19 cellular contexts compared by ENCODE assay signal in the genomic region with DNA sequence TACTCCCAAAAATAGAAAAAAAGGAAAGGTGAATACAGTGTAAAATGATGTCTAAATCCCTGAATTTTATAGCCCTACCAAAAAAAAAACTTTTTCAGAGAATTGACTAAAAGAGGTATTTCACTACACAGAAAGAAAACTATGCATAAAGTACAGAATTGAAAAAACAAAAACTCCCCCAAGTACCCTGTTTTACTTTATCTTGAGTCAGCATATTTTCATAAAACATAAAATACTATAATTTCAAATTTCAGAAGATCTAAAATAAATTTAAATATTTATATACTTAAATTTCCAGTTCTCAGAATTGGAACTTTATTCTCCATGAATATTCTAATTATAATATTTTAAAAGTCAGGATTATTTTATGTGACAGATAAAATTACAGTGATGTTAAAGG. TPM values are rescaled to one million over a fixed set of nuclear protein-coding genes. Genes with fewer than 3 reads are reported as not detected.
DNase-seq lines count a peak whose midpoint lies in the region; ATAC-seq, FAIRE-seq and TF ChIP-seq lines count a peak whose summit lies in the region.
"Had no signal": no experiment of that assay in that cellular context is flagged by ENCODE, and none has a peak within 500 bp of the region (broad histone marks: within the 10 kb centered on the region; RNA-seq: fewer than 3 reads in every experiment).

No MANE protein-coding gene starts in this region.

- H3K56ac ChIP-seq in IMR-90 (ENCODE audit: extremely low read depth, insufficient read depth, low read length) = no peak overlapping the region

- dilution Hi-C loops in IMR-90 (cut with HindIII; ENCODE audit: low sequenced_read_pairs, unreplicated experiment) = no loop called here

- no peak overlapping the region for H2BK20ac ChIP-seq in IMR-90 (ENCODE audit: low read depth, low read length)

- BruUV-seq in IMR-90 (replicated peaks; lab: Mats Ljungman, UMichigan) (no TSS peak), K562 (replicated peaks; lab: Mats Ljungman, UMichigan) (no TSS peak)

- H4K8ac ChIP-seq in IMR-90 (ENCODE audit: low read depth in 2 of 2, low read length in 2 of 2) = no peak overlapping the region

- H2AK9ac ChIP-seq in IMR-90 (replicated peaks; ENCODE audit: low read depth, low read length, poor library complexity) = no peak overlapping the region

- H4K20me1 ChIP-seq in IMR-90 (ENCODE audit: insufficient read depth, low read length) (peaks cover 75% of the 10 kb centered on the region), K562 (replicated peaks; ENCODE audit: control insufficient read depth, insufficient read depth, low read length) (no peaks in the 10 kb centered on the region; the same call in 1 of the 2 replicates)

- no peak overlapping the region for H3K27ac ChIP-seq in A549
- no peak overlapping the region for H3K27ac ChIP-seq in IMR-90 (ENCODE audit: insufficient read depth, low read length)
- no peak overlapping the region for H3K27ac ChIP-seq in K562 (ENCODE audit: extremely low read depth, low read depth, low read length)
- H3K27ac ChIP-seq in kidney (ENCODE audit: low read depth in 2 of 2, low read length in 2 of 2) = no peak overlapping the region
- H3K27ac ChIP-seq: C4-2B, HL-60 had no signal

- no peaks in the 10 kb centered on the region for H3K27me3 ChIP-seq in IMR-90 (ENCODE audit: control insufficient read depth, insufficient read depth, low read length)
- H3K27me3 ChIP-seq in K562 (ENCODE audit: control insufficient read depth in 2 of 2, insufficient read depth in 2 of 2, low read length in 2 of 2) = no peaks in the 10 kb centered on the region

- peaks cover 100% of the 10 kb centered on the region for H3K79me2 ChIP-seq in K562 (ENCODE audit: control insufficient read depth, insufficient read depth, low read length)

- H2AK5ac ChIP-seq in IMR-90 (ENCODE audit: low read depth, low read length) = no peak overlapping the region

- no peak for TF ChIP-seq POLR2A in A549 (IDR thresholded peaks at IDR 0.05; ENCODE audit: low read length)
- TF ChIP-seq POLR2A in IMR-90 (IDR thresholded peaks at IDR 0.05; ENCODE audit: low read depth, low read length) = no peak
- no peak for TF ChIP-seq POLR2A in K562 (conservative IDR thresholded peaks at IDR 0.05)

- no peak overlapping the region for H3K18ac ChIP-seq in IMR-90 (ENCODE audit: low read depth, low read length)

- CTCF ChIA-PET in A549 (lab: Yijun Ruan, JAX) (no interaction called here), IMR-90 (lab: Yijun Ruan, JAX) (no interaction called here), K562 (lab: Yijun Ruan, JAX; ENCODE audit: low intra/inter-chr PET ratio) (no interaction called here)

- H4K91ac ChIP-seq in IMR-90 (ENCODE audit: insufficient read depth, low read depth, low read length) = no peak overlapping the region

- ATAC-seq in A549 (no peak), IMR-90 (ENCODE audit: low read depth) (no peak), K562 (no peak)
- ATAC-seq: GM12878, HCT116 had no signal

- peaks cover 0 to 29% of the 10 kb centered on the region in 2 experiments; a peak in 2 of 4 replicates for H3K79me1 ChIP-seq in IMR-90 (ENCODE audit: low read depth in 1 of 2, low read length in 2 of 2)

- FAIRE-seq in A549 (lab: Jason Lieb, UNC) (no peak), K562 (lab: Jason Lieb, UNC) (no peak), kidney (lab: Jason Lieb, UNC) (peak; percentile 56)
- FAIRE-seq: GM12878 had no signal

- no peak overlapping the region for H3K4me3 ChIP-seq in A549
- no peak overlapping the region for H3K4me3 ChIP-seq in IMR-90 (ENCODE audit: insufficient read depth, low read depth, low read length)
- H3K4me3 ChIP-seq in K562 = no peak overlapping the region
- H3K4me3 ChIP-seq in kidney (ENCODE audit: low read length in 2 of 2) = no peak overlapping the region
- H3K4me3 ChIP-seq: GM12878 had no signal

- no peak overlapping the region for H3K14ac ChIP-seq in IMR-90 (replicated peaks; ENCODE audit: low read depth, low read length)

- no peak overlapping the region for H2BK120ac ChIP-seq in IMR-90 (ENCODE audit: low read depth, low read length)

- no peak overlapping the region for H2BK15ac ChIP-seq in IMR-90 (ENCODE audit: low read depth, low read length)

- H3K9me3 ChIP-seq in A549 (no peaks in the 10 kb centered on the region), IMR-90 (ENCODE audit: control insufficient read depth, insufficient read depth, low read length) (no peaks in the 10 kb centered on the region), K562 (replicated peaks; ENCODE audit: control insufficient read depth, insufficient read depth, low read depth, low read length) (no peaks in the 10 kb centered on the region), kidney (ENCODE audit: control insufficient read depth in 1 of 2, low read length in 2 of 2) (no peaks in the 10 kb centered on the region)

- H3K4me1 ChIP-seq in A549 (peaks cover 60% of the 10 kb centered on the region), IMR-90 (ENCODE audit: control insufficient read depth, insufficient read depth, low read length) (peaks cover 11% of the 10 kb centered on the region), K562 (replicated peaks in 1 of 2; ENCODE audit: control insufficient read depth in 2 of 2, insufficient read depth in 2 of 2, low read length in 2 of 2) (peaks cover 8 to 15% of the 10 kb centered on the region in 2 experiments), kidney (ENCODE audit: control insufficient read depth in 1 of 2, insufficient read depth in 1 of 2, low read depth in 1 of 2, low read length in 2 of 2) (peaks cover 0 to 10% of the 10 kb centered on the region in 2 donors)

- in situ Hi-C loops in IMR-90 (cut with MboI; ENCODE audit: low sequenced_read_pairs) (no loop called here), K562 (cut with MboI) (no loop called here)

- H3K36me3 ChIP-seq in IMR-90 (ENCODE audit: control insufficient read depth, insufficient read depth, low read length) = no peaks in the 10 kb centered on the region
- peaks cover 17% of the 10 kb centered on the region; the same call in 1 of the 3 replicates for H3K36me3 ChIP-seq in K562 (ENCODE audit: control insufficient read depth, insufficient read depth, low read length)
- no peaks in the 10 kb centered on the region for H3K36me3 ChIP-seq in kidney (ENCODE audit: control insufficient read depth in 1 of 2, insufficient read depth in 2 of 2, low read length in 2 of 2)

- H3K23ac ChIP-seq in IMR-90 (ENCODE audit: low read depth, low read length) = no peak overlapping the region

- TF ChIP-seq RAD21 in A549 (conservative IDR thresholded peaks at IDR 0.05 in 1 of 2, IDR thresholded peaks at IDR 0.05 in 1 of 2) = no peak
- TF ChIP-seq RAD21 in IMR-90 (IDR thresholded peaks at IDR 0.05; ENCODE audit: low read length) = no peak
- TF ChIP-seq RAD21 in K562 (CRISPR knock-in tag; conservative IDR thresholded peaks at IDR 0.05 in 1 of 2, IDR thresholded peaks at IDR 0.05 in 1 of 2) = no peak

- H3K4me2 ChIP-seq in A549 (no peak overlapping the region), IMR-90 (ENCODE audit: low read depth, low read length) (no peak overlapping the region), K562 (ENCODE audit: insufficient read depth, low read length) (no peak overlapping the region)

- POLR2A ChIA-PET in A549 (lab: Yijun Ruan, JAX) (no interaction called here), IMR-90 (lab: Charles Lee; ENCODE audit: unreplicated experiment) (no interaction called here), K562 (lab: Yijun Ruan, JAX) (no interaction called here)

- intact Hi-C loops in IMR-90 (cut with micrococcal nuclease) (no loop called here), K562 (cut with micrococcal nuclease) (no loop called here), kidney (cut with DNase I) (no loop called here)

- H3K9ac ChIP-seq in IMR-90 (ENCODE audit: low read depth, low read length) = no peak overlapping the region
- no peak overlapping the region for H3K9ac ChIP-seq in K562 (ENCODE audit: insufficient read depth in 1 of 2, low read depth in 2 of 2, low read length in 2 of 2)
- H3K9ac ChIP-seq in kidney (ENCODE audit: low read length in 2 of 2) = no peak overlapping the region

- no peak overlapping the region for H2AFZ ChIP-seq in IMR-90 (replicated peaks; ENCODE audit: low read length, poor library complexity)
- no peak overlapping the region for H2AFZ ChIP-seq in K562 (ENCODE audit: low read depth, low read length)

- no peak overlapping the region for H3K4ac ChIP-seq in IMR-90 (ENCODE audit: low read depth, low read length)

- peaks cover 7% of the 10 kb centered on the region for H3K9me1 ChIP-seq in IMR-90 (ENCODE audit: insufficient read depth, low read length)
- no peaks in the 10 kb centered on the region for H3K9me1 ChIP-seq in K562 (ENCODE audit: control insufficient read depth, insufficient read depth, low read length)

- no peak overlapping the region for H2BK5ac ChIP-seq in IMR-90 (ENCODE audit: low read depth, low read length, poor library complexity, severe bottlenecking)

- TF ChIP-seq EP300 in A549 (IDR thresholded peaks at IDR 0.05) (no peak), K562 (IDR thresholded peaks at IDR 0.05; ENCODE audit: low read length) (no peak)

- H4K5ac ChIP-seq in IMR-90 (ENCODE audit: low read depth, low read length) = no peak overlapping the region

- TF ChIP-seq CTCF in A549 (IDR thresholded peaks at IDR 0.05) (no peak), IMR-90 (conservative IDR thresholded peaks at IDR 0.05; ENCODE audit: low read depth, low read length) (no peak), K562 (IDR thresholded peaks at IDR 0.05 in 2 of 3, conservative IDR thresholded peaks at IDR 0.05 in 1 of 3; ENCODE audit: insufficient read depth in 2 of 3, low read depth in 1 of 3, low read length in 3 of 3) (no peak), kidney (IDR thresholded peaks at IDR 0.05; ENCODE audit: borderline replicate concordance, extremely low read depth, insufficient read depth) (no peak)

- no peak for DNase-seq in A549 (ENCODE audit: low read depth in 1 of 2, low spot score in 1 of 2)
- no peak for DNase-seq in IMR-90
- no peak for DNase-seq in K562 (ENCODE audit: extremely low read depth in 1 of 4, low spot score in 3 of 4)
- no peak for DNase-seq in kidney
- DNase-seq in NCI-H146 (lab: John Stamatoyannopoulos, UW) = no peak
- DNase-seq in RKO (ENCODE audit: low spot score) = no peak
- no peak for DNase-seq in activated gamma-delta T cell treated with Interleukin-2 at 50 U/mL for 16 hours
- DNase-seq: AML-193; CD4-positive, alpha-beta T cell; DMS153; DMS79; GF-D8; GOT3; H7; KG1 had no signal

RNA-seq across cellular contexts. Expression of a gene that starts 10.1 kb away (rescaled TPM):
- polyA plus RNA-seq in A549 (2011; rRNA removed) (194 and 201 TPM in 2 replicates), A549 (2017; fragmentation: RNase III; extraction: RNeasy Plus Mini Kit Qiagen cat#74134 plus additional on column Dnase treatment) (89.4 to 106 TPM (median 98.8 TPM) in 3 replicates), IMR-90 (2012; rRNA removed) (63.5 and 91.1 TPM in 2 replicates), K562 (2011; rRNA removed) (120 and 153 TPM in 2 replicates), K562 (2014; fragmentation: Illumina TruSeq; extraction: Trizol) (78.2 and 89.6 TPM in 2 replicates), K562 (2014; fragmentation: Nextera tagmentation; extraction: Ambion mirVana) (10 to 100 TPM; 34.0 to 35.1 TPM), K562 (2014; rRNA removed) (56.7 and 60.5 TPM in 2 replicates), kidney (ENCODE audit: insufficient read depth, low read depth, low replicate concordance) (45.4 TPM)
- polyA plus RNA-seq in A549 (2012; cell fraction: cytosol; rRNA removed) = 63.8 and 70.9 TPM in 2 replicates
- polyA plus RNA-seq in A549 (2012; cell fraction: nucleus; rRNA removed) = 26.5 and 28.7 TPM in 2 replicates
- polyA minus RNA-seq in A549 (2011; rRNA and poly(A)+ RNA removed) = 71.5 and 81.4 TPM in 2 replicates
- total RNA-seq in IMR-90 (2012; rRNA removed) (160 and 188 TPM in 2 replicates), K562 (2014; rRNA removed) (39.7 and 43.9 TPM in 2 replicates), K562 (2014; rRNA removed; fragmentation: Illumina TruSeq; extraction: Trizol) (120 and 136 TPM in 2 replicates), K562 (2015; rRNA removed; fragmentation: Illumina TruSeq; extraction: Trizol) (91.0 and 99.2 TPM in 2 replicates), K562 (2021) (86.6 and 88.7 TPM in 2 replicates), kidney (140 TPM)
- 14.3 and 16.6 TPM in 2 replicates for polyA plus RNA-seq in IMR-90 (2012; cell fraction: cytosol; rRNA removed)
- polyA plus RNA-seq in IMR-90 (2012; cell fraction: nucleus; rRNA removed; ENCODE audit: low replicate concordance) = 5.6 and 63.7 TPM in 2 replicates
- total RNA-seq in K562 (2011; cell fraction: chromatin; rRNA removed; ENCODE audit: low replicate concordance) = 95.8 and 462 TPM in 2 replicates
- 43.0 and 60.9 TPM in 2 replicates for total RNA-seq in K562 (2011; cell fraction: nucleolus; rRNA removed)
- 111 and 144 TPM in 2 replicates for total RNA-seq in K562 (2011; cell fraction: nucleoplasm; rRNA removed)
- 39.5 and 56.7 TPM in 2 replicates for polyA plus RNA-seq in K562 (2011; cell fraction: cytosol; rRNA removed)
- polyA plus RNA-seq in K562 (2011; cell fraction: nucleus; rRNA removed) = 70.5 and 141 TPM in 2 replicates
- 60.8 and 92.5 TPM in 2 replicates for polyA plus RNA-seq in K562 (2012)
- 194 and 201 TPM in 2 replicates for polyA minus RNA-seq in K562 (2011; rRNA and poly(A)+ RNA removed)
- polyA minus RNA-seq in K562 (2011; cell fraction: cytosol; rRNA and poly(A)+ RNA removed) = 31.1 and 55.4 TPM in 2 replicates
- polyA minus RNA-seq in K562 (2011; cell fraction: nucleus; rRNA and poly(A)+ RNA removed) = 74.7 and 132 TPM in 2 replicates

RNA-seq across cellular contexts. Expression of a gene that starts 50.4 kb away (rescaled TPM):
- 4.4 TPM in 2 replicates for polyA plus RNA-seq in A549 (2011; rRNA removed)
- 0.73 and 0.91 TPM in 2 replicates for polyA plus RNA-seq in A549 (2012; cell fraction: cytosol; rRNA removed)
- polyA plus RNA-seq in A549 (2012; cell fraction: nucleus; rRNA removed) = 0.23 and 0.32 TPM in 2 replicates
- polyA plus RNA-seq in A549 (2017; fragmentation: RNase III; extraction: RNeasy Plus Mini Kit Qiagen cat#74134 plus additional on column Dnase treatment) = 1.1 to 1.5 TPM (median 1.2 TPM) in 3 replicates
- 2.8 and 5.5 TPM in 2 replicates for polyA minus RNA-seq in A549 (2011; rRNA and poly(A)+ RNA removed)
- 1.4 and 2.5 TPM in 2 replicates for total RNA-seq in IMR-90 (2012; rRNA removed)
- 0.46 and 0.86 TPM in 2 replicates for polyA plus RNA-seq in IMR-90 (2012; rRNA removed)
- polyA plus RNA-seq in IMR-90 (2012; cell fraction: cytosol; rRNA removed) = 0.14 and 0.18 TPM in 2 replicates
- 0.04 and 0.44 TPM in 2 replicates for polyA plus RNA-seq in IMR-90 (2012; cell fraction: nucleus; rRNA removed; ENCODE audit: low replicate concordance)
- total RNA-seq in K562 (2011; cell fraction: chromatin; rRNA removed; ENCODE audit: low replicate concordance) = 1.3 and 2.0 TPM in 2 replicates
- 1.1 and 1.2 TPM in 2 replicates for total RNA-seq in K562 (2011; cell fraction: nucleolus; rRNA removed)
- total RNA-seq in K562 (2011; cell fraction: nucleoplasm; rRNA removed) = 2.1 and 2.4 TPM in 2 replicates
- 2.7 and 3.1 TPM in 2 replicates for total RNA-seq in K562 (2014; rRNA removed)
- total RNA-seq in K562 (2014; rRNA removed; fragmentation: Illumina TruSeq; extraction: Trizol) = 3.5 and 5.6 TPM in 2 replicates
- 3.2 and 3.7 TPM in 2 replicates for total RNA-seq in K562 (2015; rRNA removed; fragmentation: Illumina TruSeq; extraction: Trizol)
- total RNA-seq in K562 (2021) = 3.5 and 4.7 TPM in 2 replicates
- polyA plus RNA-seq in K562 (2011; rRNA removed) = 4.8 and 6.3 TPM in 2 replicates
- 1.3 and 3.1 TPM in 2 replicates for polyA plus RNA-seq in K562 (2011; cell fraction: cytosol; rRNA removed)
- 0.97 and 1.2 TPM in 2 replicates for polyA plus RNA-seq in K562 (2011; cell fraction: nucleus; rRNA removed)
- polyA plus RNA-seq in K562 (2012) = 1.0 and 2.1 TPM in 2 replicates
- polyA plus RNA-seq in K562 (2014; fragmentation: Illumina TruSeq; extraction: Trizol) = 1.2 and 1.6 TPM in 2 replicates
- 1 to 10 TPM; 2.7 to 3.1 TPM for polyA plus RNA-seq in K562 (2014; fragmentation: Nextera tagmentation; extraction: Ambion mirVana)
- 2.0 and 2.7 TPM in 2 replicates for polyA plus RNA-seq in K562 (2014; rRNA removed)
- 5.7 and 6.0 TPM in 2 replicates for polyA minus RNA-seq in K562 (2011; rRNA and poly(A)+ RNA removed)
- polyA minus RNA-seq in K562 (2011; cell fraction: cytosol; rRNA and poly(A)+ RNA removed) = 2.2 and 2.6 TPM in 2 replicates
- polyA minus RNA-seq in K562 (2011; cell fraction: nucleus; rRNA and poly(A)+ RNA removed) = 0.67 and 2.0 TPM in 2 replicates
- 4.4 TPM for total RNA-seq in kidney
- polyA plus RNA-seq in kidney (ENCODE audit: insufficient read depth, low read depth, low replicate concordance) = 1.8 TPM
